8 cellular contexts compared by ENCODE assay signal in genomic region chr12:119262388-119262787, GRCh38.
"Had no signal": no experiment of that assay in that cellular context is flagged by ENCODE, and none has a peak within 500 bp of the region (broad histone marks: within the 10 kb centered on the region; RNA-seq: fewer than 3 reads in every experiment).

No MANE protein-coding gene starts in this region.

- ATAC-seq: GM12878 had no signal

- DNase-seq: GDM1, GF-D8 had no signal

- H3K4me3 ChIP-seq: GM12878 had no signal

- FAIRE-seq: G401.6, GM12878, GM12891, GM12892, GM18507, GM19239 had no signal
